In genomic region chr11:66844496-66845142, GRCh38 we compare ENCODE assay signal across 9 cellular contexts. TPM values are rescaled to one million over a fixed set of nuclear protein-coding genes. Genes with fewer than 3 reads are reported as not detected.
DNase-seq lines count a peak whose midpoint lies in the region; ATAC-seq lines count a peak whose summit lies in the region.
"Had no signal": no experiment of that assay in that cellular context is flagged by ENCODE, and none has a peak within 500 bp of the region (broad histone marks: within the 10 kb centered on the region; RNA-seq: fewer than 3 reads in every experiment).

No MANE protein-coding gene starts in this region.

- peak overlapping the region; percentile 96 for H3K27ac Mint-ChIP-seq in activated CD4-positive, alpha-beta T cell treated with anti-CD3 and anti-CD28 coated beads, Interleukin-2, amount 10 ng/mL, durations not matched to agents 24 days and 14 days
- H3K27ac Mint-ChIP-seq in activated CD8-positive, alpha-beta T cell treated with anti-CD3 and anti-CD28 coated beads, Interleukin-2, amount 10 ng/mL, durations not matched to agents 7 days and 5 days: peak overlapping the region; percentile 94
- H3K27ac Mint-ChIP-seq in stimulated activated memory B cell treated with anti-CD40 and anti-IgM and Interleukin-4, amounts not matched to agents 10 μg/mL and 1 μg/mL and 100 μg/mL, for 72 hours: peak overlapping the region; percentile 97

- ATAC-seq in activated CD8-positive, alpha-beta T cell treated with anti-CD3 and anti-CD28 coated beads, Interleukin-2, amount 10 ng/mL, durations not matched to agents 7 days and 5 days: no peak
- ATAC-seq in stimulated activated memory B cell treated with anti-CD40 and anti-IgM and Interleukin-4, amounts not matched to agents 10 μg/mL and 1 μg/mL and 100 μg/mL, for 72 hours: no peak

- peaks cover 29% of the 10 kb centered on the region for H3K36me3 Mint-ChIP-seq in activated CD4-positive, alpha-beta T cell treated with anti-CD3 and anti-CD28 coated beads, Interleukin-2, amount 10 ng/mL, durations not matched to agents 24 days and 14 days (ENCODE audit: low read depth)
- peaks cover 33% of the 10 kb centered on the region for H3K36me3 Mint-ChIP-seq in activated CD8-positive, alpha-beta T cell treated with anti-CD3 and anti-CD28 coated beads, Interleukin-2, amount 10 ng/mL, durations not matched to agents 7 days and 5 days (ENCODE audit: low read depth)
- peaks cover 17% of the 10 kb centered on the region for H3K36me3 Mint-ChIP-seq in stimulated activated memory B cell treated with anti-CD40 and anti-IgM and Interleukin-4, amounts not matched to agents 10 μg/mL and 1 μg/mL and 100 μg/mL, for 72 hours

- POLR2A ChIA-PET in activated CD8-positive, alpha-beta T cell treated with anti-CD3 and anti-CD28 coated beads, Interleukin-2, amount 10 ng/mL, durations not matched to agents 7 days and 5 days (lab: Charles Lee): interaction anchor here (1.1 to 5.4 kb wide), 6 partner anchors 9 to 423 kb away, joined by 3 to 92 read pairs (median 4); no protein-coding TSS in a partner anchor

- peaks cover 34% of the 10 kb centered on the region for H3K36me3 ChIP-seq in iPS-15b (ENCODE audit: control insufficient read depth, insufficient read depth, low read length)

- no peaks in the 10 kb centered on the region for H3K9me3 ChIP-seq in iPS-15b (ENCODE audit: control insufficient read depth, insufficient read depth, low read length)

- peak overlapping the region; percentile 88 for H3K9ac ChIP-seq in iPS-15b (ENCODE audit: low read depth, low read length)

- H3K4me1 ChIP-seq in iPS-15b (ENCODE audit: control insufficient read depth, insufficient read depth, low read length): peaks cover 8% of the 10 kb centered on the region

- CTCF ChIA-PET in activated CD8-positive, alpha-beta T cell treated with anti-CD3 and anti-CD28 coated beads, Interleukin-2, amount 10 ng/mL, durations not matched to agents 7 days and 5 days (lab: Charles Lee): interaction anchor here (0.8 to 3.7 kb wide), 4 partner anchors 9 to 167 kb away, joined by 3 to 23 read pairs (median 11); partner anchors contain the start of gene RBM4B

- H3K27me3 Mint-ChIP-seq in activated CD4-positive, alpha-beta T cell treated with anti-CD3 and anti-CD28 coated beads, Interleukin-2, amount 10 ng/mL, durations not matched to agents 24 days and 14 days: no peaks in the 10 kb centered on the region
- H3K27me3 Mint-ChIP-seq in activated CD8-positive, alpha-beta T cell treated with anti-CD3 and anti-CD28 coated beads, Interleukin-2, amount 10 ng/mL, durations not matched to agents 7 days and 5 days (ENCODE audit: low read depth): no peaks in the 10 kb centered on the region
- no peaks in the 10 kb centered on the region for H3K27me3 Mint-ChIP-seq in stimulated activated memory B cell treated with anti-CD40 and anti-IgM and Interleukin-4, amounts not matched to agents 10 μg/mL and 1 μg/mL and 100 μg/mL, for 72 hours

- H3K9me3 Mint-ChIP-seq in activated CD4-positive, alpha-beta T cell treated with anti-CD3 and anti-CD28 coated beads, Interleukin-2, amount 10 ng/mL, durations not matched to agents 24 days and 14 days: no peaks in the 10 kb centered on the region
- H3K9me3 Mint-ChIP-seq in activated CD8-positive, alpha-beta T cell treated with anti-CD3 and anti-CD28 coated beads, Interleukin-2, amount 10 ng/mL, durations not matched to agents 7 days and 5 days (ENCODE audit: insufficient read depth): no peaks in the 10 kb centered on the region
- no peaks in the 10 kb centered on the region for H3K9me3 Mint-ChIP-seq in stimulated activated memory B cell treated with anti-CD40 and anti-IgM and Interleukin-4, amounts not matched to agents 10 μg/mL and 1 μg/mL and 100 μg/mL, for 72 hours

- H3K27me3 ChIP-seq in iPS-15b (ENCODE audit: control insufficient read depth, insufficient read depth, low read length): no peaks in the 10 kb centered on the region

- intact Hi-C loops in activated CD4-positive, alpha-beta T cell treated with anti-CD3 and anti-CD28 coated beads, Interleukin-2, amount 10 ng/mL, durations not matched to agents 24 days and 14 days (cut with micrococcal nuclease): no loop called here

- peak overlapping the region; percentile 93 for H3K4me3 ChIP-seq in iPS-15b (ENCODE audit: low read depth, low read length)

- peak overlapping the region; percentile 91 for H3K4me3 Mint-ChIP-seq in activated CD4-positive, alpha-beta T cell treated with anti-CD3 and anti-CD28 coated beads, Interleukin-2, amount 10 ng/mL, durations not matched to agents 24 days and 14 days
- H3K4me3 Mint-ChIP-seq in activated CD8-positive, alpha-beta T cell treated with anti-CD3 and anti-CD28 coated beads, Interleukin-2, amount 10 ng/mL, durations not matched to agents 7 days and 5 days: peak overlapping the region; percentile 86
- H3K4me3 Mint-ChIP-seq in stimulated activated memory B cell treated with anti-CD40 and anti-IgM and Interleukin-4, amounts not matched to agents 10 μg/mL and 1 μg/mL and 100 μg/mL, for 72 hours: peak overlapping the region; percentile 81

- DNase-seq in activated CD4-positive, alpha-beta T cell treated with anti-CD3 and anti-CD28 coated beads, Interleukin-2, amount 10 ng/mL, durations not matched to agents 24 days and 14 days: peak; percentile 61
- DNase-seq in activated CD4-positive, alpha-beta T cell treated with anti-CD3 and anti-CD28 coated beads, Interleukin-2, amount 50 U/mL, for 48 hours: no peak
- DNase-seq in activated CD8-positive, alpha-beta T cell treated with anti-CD3 and anti-CD28 coated beads, Interleukin-2, amount 10 ng/mL, durations not matched to agents 7 days and 5 days: no peak
- no peak for DNase-seq in NCI-H2227 (lab: John Stamatoyannopoulos, UW; ENCODE audit: unreplicated experiment)
- no peak for DNase-seq in cerebellum (ENCODE audit: low spot score)
- DNase-seq in GDM1 (lab: John Stamatoyannopoulos, UW): no peak
- DNase-seq: NCI-H526 treated with DMSO at 0.1 percent for 48 hours had no signal

- H3K4me1 Mint-ChIP-seq in activated CD4-positive, alpha-beta T cell treated with anti-CD3 and anti-CD28 coated beads, Interleukin-2, amount 10 ng/mL, durations not matched to agents 24 days and 14 days: peaks cover 39% of the 10 kb centered on the region
- H3K4me1 Mint-ChIP-seq in activated CD8-positive, alpha-beta T cell treated with anti-CD3 and anti-CD28 coated beads, Interleukin-2, amount 10 ng/mL, durations not matched to agents 7 days and 5 days (ENCODE audit: low read depth): peaks cover 49% of the 10 kb centered on the region
- H3K4me1 Mint-ChIP-seq in stimulated activated memory B cell treated with anti-CD40 and anti-IgM and Interleukin-4, amounts not matched to agents 10 μg/mL and 1 μg/mL and 100 μg/mL, for 72 hours: peaks cover 52% of the 10 kb centered on the region

RNA-seq across cellular contexts. Expression of gene RCE1, which starts 1.4 kb away (rescaled TPM):
- 28.5 and 32.9 TPM in 2 replicates for total RNA-seq in activated CD4-positive, alpha-beta T cell treated with anti-CD3 and anti-CD28 coated beads, Interleukin-2, amount 10 ng/mL, durations not matched to agents 24 days and 14 days
- total RNA-seq in activated CD8-positive, alpha-beta T cell treated with anti-CD3 and anti-CD28 coated beads, Interleukin-2, amount 10 ng/mL, durations not matched to agents 7 days and 5 days: 10 to 100 TPM; 23.1 to 27.3 TPM
- 18.1 TPM for total RNA-seq in cerebellum

RNA-seq across cellular contexts. Expression of gene LRFN4, which starts 12.2 kb away (rescaled TPM):
- total RNA-seq in activated CD4-positive, alpha-beta T cell treated with anti-CD3 and anti-CD28 coated beads, Interleukin-2, amount 10 ng/mL, durations not matched to agents 24 days and 14 days: 51.9 and 55.6 TPM in 2 replicates
- total RNA-seq in activated CD8-positive, alpha-beta T cell treated with anti-CD3 and anti-CD28 coated beads, Interleukin-2, amount 10 ng/mL, durations not matched to agents 7 days and 5 days: 10 to 100 TPM; 24.6 to 28.3 TPM
- total RNA-seq in cerebellum: 21.3 TPM
